Comparison of ENCODE assay signal across 28 cellular contexts in the genomic region with DNA sequence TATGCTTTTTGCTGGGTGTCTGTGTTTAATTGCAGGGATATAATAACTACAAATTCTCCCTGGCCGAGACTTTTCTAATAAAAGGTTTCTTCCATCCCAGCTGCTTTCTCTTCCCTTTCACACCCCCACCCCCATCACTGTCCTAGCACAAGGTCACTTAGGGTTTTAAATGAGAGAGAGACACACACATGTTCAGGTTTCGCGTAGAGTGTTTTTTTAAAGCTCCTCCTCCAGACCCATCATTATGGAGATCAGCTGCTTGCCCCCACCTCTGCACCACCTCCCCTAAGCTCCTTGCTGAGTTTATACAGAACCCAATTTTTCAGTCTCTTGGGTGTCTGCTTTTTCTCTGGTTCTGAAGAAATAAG. TPM values are rescaled to one million over a fixed set of nuclear protein-coding genes. Genes with fewer than 3 reads are reported as not detected.
DNase-seq lines count a peak whose midpoint lies in the region; ATAC-seq and TF ChIP-seq lines count a peak whose summit lies in the region.
"Had no signal": no experiment of that assay in that cellular context is flagged by ENCODE, and none has a peak within 500 bp of the region (broad histone marks: within the 10 kb centered on the region; RNA-seq: fewer than 3 reads in every experiment).

No MANE protein-coding gene starts in this region.

- peaks cover 0 to 10% (median 0%) of the 10 kb centered on the region in 3 experiments; a peak in 3 of 7 replicates for H3K36me3 Mint-ChIP-seq in H9 (ENCODE audit: insufficient read depth in 1 of 3, low read depth in 3 of 3)
- H3K36me3 Mint-ChIP-seq: activated naive CD4-positive, alpha-beta T cell treated with anti-CD3 and anti-CD28 coated beads, Interleukin-2, amount 10 ng/mL, durations not matched to agents 7 days and 5 days had no signal

- no peak overlapping the region for H2BK5ac ChIP-seq in H9 (ENCODE audit: insufficient read length, low read length)

- H3K79me2 ChIP-seq in H9 (ENCODE audit: insufficient read depth, low read length): no peaks in the 10 kb centered on the region

- no peak overlapping the region for H2AFZ ChIP-seq in H9 (ENCODE audit: low read length)

- peaks cover 86% of the 10 kb centered on the region for H3K27me3 Mint-ChIP-seq in H9 (ENCODE audit: low read depth)
- H3K27me3 Mint-ChIP-seq: activated naive CD4-positive, alpha-beta T cell treated with anti-CD3 and anti-CD28 coated beads, Interleukin-2, amount 10 ng/mL, durations not matched to agents 7 days and 5 days had no signal

- WGBS in right cardiac atrium: 55% methylated on average over 3 of the region's 3 CpGs
- no CpG with 5 or more reads among the region's 3 CpGs for WGBS in H9 (ENCODE audit: extremely low coverage, insufficient read length, low lambda C conversion rate)

- no peak for TF ChIP-seq CTCF in H9 (conservative IDR thresholded peaks at IDR 0.05)

- no peak overlapping the region for H4K8ac ChIP-seq in H9 (replicated peaks; ENCODE audit: insufficient read length, low read depth, low read length)

- H2AK5ac ChIP-seq in H9 (ENCODE audit: insufficient read length, low read length): no peak overlapping the region

- H3K4me3 ChIP-seq in right cardiac atrium (ENCODE audit: low read length): no peak overlapping the region
- H3K4me3 ChIP-seq in iPS-18a (ENCODE audit: low read length): peak overlapping the region; percentile 43
- H3K4me3 ChIP-seq: stomach, upper lobe of right lung had no signal

- ATAC-seq in Right ventricle myocardium inferior: peak; percentile 29
- ATAC-seq in right cardiac atrium: no peak
- ATAC-seq in HG02642 (IDR thresholded peaks at IDR 0.05; ENCODE audit: poor library complexity, unreplicated experiment): no peak
- ATAC-seq in GM21576 (IDR thresholded peaks at IDR 0.05; ENCODE audit: unreplicated experiment): no peak
- ATAC-seq: activated CD8-positive, alpha-beta T cell treated with anti-CD3 and anti-CD28 coated beads, Interleukin-2, amount 10 ng/mL, durations not matched to agents 7 days and 5 days; activated T-cell treated with anti-CD3 and anti-CD28 coated beads, Interleukin-2, amount 50 U/mL, for 4 hours; esophagus mucosa; natural killer cell treated with Interleukin-12 subunit alpha and Interleukin-12 subunit beta and Interleukin-15 and Interleukin-18, amount 100 ng/mL, for 72 hours; SK-N-SH treated with all-trans-retinoic acid at 6 μM for 48 hours; upper lobe of right lung had no signal

- H3K4me1 Mint-ChIP-seq in H9: peaks cover 28 to 37% of the 10 kb centered on the region in 2 experiments
- H3K4me1 Mint-ChIP-seq: activated B cell treated with CpG ODN at 0.5 μM for 24 hours; activated naive CD4-positive, alpha-beta T cell treated with anti-CD3 and anti-CD28 coated beads, Interleukin-2, amount 10 ng/mL, durations not matched to agents 7 days and 5 days; B cell had no signal

- H2BK12ac ChIP-seq in H9 (ENCODE audit: insufficient read length, low read depth, low read length): no peak overlapping the region

- no peak overlapping the region for H2BK120ac ChIP-seq in H9 (ENCODE audit: low read depth, low read length, poor library complexity, severe bottlenecking)

- H3K14ac ChIP-seq in H9 (ENCODE audit: insufficient read depth, low read length): no peak overlapping the region

- no peaks in the 10 kb centered on the region for H3K23me2 ChIP-seq in H9 (ENCODE audit: insufficient read length, low read depth, low read length, poor library complexity, severe bottlenecking)

- H2BK20ac ChIP-seq in H9 (ENCODE audit: low read depth, low read length, poor library complexity, severe bottlenecking): no peak overlapping the region

- H3K79me1 ChIP-seq in H9 (ENCODE audit: insufficient read depth, low read depth, low read length, poor library complexity, severe bottlenecking): no peaks in the 10 kb centered on the region

- peak overlapping the region in 1 of 2 experiments; percentile 54; a peak in 2 of 5 replicates for H3K4me3 Mint-ChIP-seq in H9
- H3K4me3 Mint-ChIP-seq: activated B cell treated with CpG ODN at 0.5 μM for 24 hours; activated CD8-positive, alpha-beta T cell treated with anti-CD3 and anti-CD28 coated beads, Interleukin-2, amount 10 ng/mL, durations not matched to agents 7 days and 5 days; activated naive CD4-positive, alpha-beta T cell treated with anti-CD3 and anti-CD28 coated beads, Interleukin-2, amount 10 ng/mL, durations not matched to agents 7 days and 5 days; activated T-cell treated with anti-CD3 and anti-CD28 coated beads, Interleukin-2, amount 50 U/mL, for 4 hours; B cell; natural killer cell treated with Interleukin-12 subunit alpha and Interleukin-12 subunit beta and Interleukin-15 and Interleukin-18, amount 100 ng/mL, for 72 hours; T-helper 2 cell treated with Interferon-gamma antibody and Interleukin-4, amounts not matched to agents 5 μg/mL and 100 μg/mL, for 36 hours had no signal

- peaks cover 10 to 11% of the 10 kb centered on the region in 2 experiments for H3K9me3 Mint-ChIP-seq in H9

- H3K4ac ChIP-seq in H9 (ENCODE audit: low read depth, low read length): no peak overlapping the region

- H3K4me1 ChIP-seq in right cardiac atrium (ENCODE audit: control insufficient read depth, insufficient read depth, low read length): peaks cover 7% of the 10 kb centered on the region
- peaks cover 28% of the 10 kb centered on the region for H3K4me1 ChIP-seq in iPS-18a (ENCODE audit: control insufficient read depth, low read depth, low read length)
- H3K4me1 ChIP-seq in H9 (ENCODE audit: insufficient read depth, low read length): peaks cover 18% of the 10 kb centered on the region; the same call in 1 of the 2 replicates
- H3K4me1 ChIP-seq: Caco-2, upper lobe of right lung had no signal

- no peak overlapping the region for H3K18ac ChIP-seq in H9 (ENCODE audit: insufficient read length, low read depth, low read length)

- no peak overlapping the region for H2BK15ac ChIP-seq in H9 (ENCODE audit: low read depth, low read length)

- no peaks in the 10 kb centered on the region for H3K27me3 ChIP-seq in right cardiac atrium (ENCODE audit: control insufficient read depth, insufficient read depth)
- H3K27me3 ChIP-seq in iPS-18a (ENCODE audit: control insufficient read depth, insufficient read depth, low read length): peaks cover 59% of the 10 kb centered on the region
- H3K27me3 ChIP-seq in H9 (ENCODE audit: insufficient read depth, low read length): peaks cover 6% of the 10 kb centered on the region; the same call in 1 of the 2 replicates
- H3K27me3 ChIP-seq: stomach, upper lobe of right lung had no signal

- no peak overlapping the region for H4K5ac ChIP-seq in H9 (ENCODE audit: insufficient read length, low read depth, low read length)

- H4K91ac ChIP-seq in H9 (ENCODE audit: insufficient read length, low read depth, low read length): no peak overlapping the region

- no peak for DNase-seq in Right ventricle myocardium inferior (ENCODE audit: missing footprints)
- no peak for DNase-seq in right cardiac atrium
- peak; percentile 73 for DNase-seq in NCI-H748 (lab: John Stamatoyannopoulos, UW; ENCODE audit: unreplicated experiment)
- DNase-seq in retina: peak; percentile 52
- no peak for DNase-seq in H9
- DNase-seq: activated B cell treated with CpG ODN at 0.5 μM for 24 hours; activated CD8-positive, alpha-beta T cell treated with anti-CD3 and anti-CD28 coated beads, Interleukin-2, amount 10 ng/mL, durations not matched to agents 7 days and 5 days; activated naive CD4-positive, alpha-beta T cell treated with anti-CD3 and anti-CD28 coated beads, Interleukin-2, amount 10 ng/mL, durations not matched to agents 7 days and 5 days; activated T-cell treated with anti-CD3 and anti-CD28 coated beads, Interleukin-2, amount 50 U/mL, for 4 hours; Caco-2; cerebellar nuclear complex; DND-41; effector CD8-positive, alpha-beta T cell; HCEC 1CT; Karpas-422; NCI-H1694; NCI-H345; stomach; upper lobe of right lung had no signal

- H3K36me3 ChIP-seq in iPS-18a (ENCODE audit: control insufficient read depth, low read depth, low read length): no peaks in the 10 kb centered on the region
- H3K36me3 ChIP-seq: upper lobe of right lung had no signal

- no peak overlapping the region for H3K56ac ChIP-seq in H9 (ENCODE audit: insufficient read length, low read depth, low read length)

- H3K9ac ChIP-seq in iPS-18a (ENCODE audit: low read length) (no peak overlapping the region), H9 (ENCODE audit: extremely low read depth, insufficient read length, low read length) (no peak overlapping the region)

- no peaks in the 10 kb centered on the region for H3K9me3 ChIP-seq in right cardiac atrium (ENCODE audit: control insufficient read depth, low read length)
- no peaks in the 10 kb centered on the region for H3K9me3 ChIP-seq in iPS-18a (ENCODE audit: control insufficient read depth, low read depth, low read length)
- no peaks in the 10 kb centered on the region for H3K9me3 ChIP-seq in H9 (ENCODE audit: control insufficient read depth, low read depth, low read length)
- H3K9me3 ChIP-seq: upper lobe of right lung had no signal

- H3K27ac ChIP-seq in right cardiac atrium (ENCODE audit: low read length) (no peak overlapping the region), iPS-18a (ENCODE audit: low read length) (no peak overlapping the region), H9 (ENCODE audit: insufficient read length, low read depth, low read length) (no peak overlapping the region)
- H3K27ac ChIP-seq: stomach, upper lobe of right lung had no signal

- H3T11ph ChIP-seq in H9 (ENCODE audit: low read length): no peak overlapping the region

- intact Hi-C loops in Right ventricle myocardium inferior (cut with DNase I): no loop called here
- intact Hi-C loops in right cardiac atrium (cut with DNase I): no loop called here

- no peak overlapping the region for H3K23ac ChIP-seq in H9 (ENCODE audit: insufficient read length, low read depth, low read length)

- H3K4me2 ChIP-seq in H9 (ENCODE audit: insufficient read depth, insufficient read length, low read length): no peak overlapping the region

- no peak overlapping the region; a peak in 1 of 7 replicates for H3K27ac Mint-ChIP-seq in H9
- H3K27ac Mint-ChIP-seq: activated B cell treated with CpG ODN at 0.5 μM for 24 hours; activated CD8-positive, alpha-beta T cell treated with anti-CD3 and anti-CD28 coated beads, Interleukin-2, amount 10 ng/mL, durations not matched to agents 7 days and 5 days; activated naive CD4-positive, alpha-beta T cell treated with anti-CD3 and anti-CD28 coated beads, Interleukin-2, amount 10 ng/mL, durations not matched to agents 7 days and 5 days; B cell; natural killer cell treated with Interleukin-12 subunit alpha and Interleukin-12 subunit beta and Interleukin-15 and Interleukin-18, amount 100 ng/mL, for 72 hours; T-helper 2 cell treated with Interferon-gamma antibody and Interleukin-4, amounts not matched to agents 5 μg/mL and 100 μg/mL, for 36 hours had no signal

- H4K20me1 ChIP-seq in H9 (ENCODE audit: control insufficient read depth, insufficient read depth, insufficient read length): no peaks in the 10 kb centered on the region

RNA-seq across cellular contexts. Expression of a gene that starts 18.6 kb away (rescaled TPM):
- total RNA-seq in Right ventricle myocardium inferior (22.3 TPM), right cardiac atrium (10 to 100 TPM; 42.7 to 97.9 (median 55.1) TPM), H9 (2021) (1.8 and 2.1 TPM in 2 replicates)
- polyA plus RNA-seq in right cardiac atrium: 48.8 TPM
- total RNA-seq: A172; activated B cell treated with CpG ODN at 0.5 μM for 24 hours; activated CD8-positive, alpha-beta T cell treated with anti-CD3 and anti-CD28 coated beads, Interleukin-2, amount 10 ng/mL, durations not matched to agents 7 days and 5 days; activated T-cell treated with anti-CD3 and anti-CD28 coated beads, Interleukin-2, amount 50 U/mL, for 4 hours; B cell had no signal

RNA-seq across cellular contexts. Expression of a gene that starts 48.5 kb away (rescaled TPM):
- total RNA-seq in Right ventricle myocardium inferior (6.0 TPM), right cardiac atrium (10 to 100 TPM; 13.2 to 14.6 (median 14.3) TPM), H9 (2021) (0.09 and 0.13 TPM in 2 replicates)
- 8.7 TPM for polyA plus RNA-seq in right cardiac atrium
- total RNA-seq: activated B cell treated with CpG ODN at 0.5 μM for 24 hours, B cell had no signal

Comparison
In these comparisons a context has a peak if more than half of its experiments do, and no peak if none do; other contexts are left out.
1. DNase-seq: peak in NCI-H748 (single experiment) and retina (single experiment); none in Right ventricle myocardium inferior (single experiment), right cardiac atrium (0 of 3) and H9 (single experiment).